8 cellular contexts compared by ENCODE assay signal in the genomic region with DNA sequence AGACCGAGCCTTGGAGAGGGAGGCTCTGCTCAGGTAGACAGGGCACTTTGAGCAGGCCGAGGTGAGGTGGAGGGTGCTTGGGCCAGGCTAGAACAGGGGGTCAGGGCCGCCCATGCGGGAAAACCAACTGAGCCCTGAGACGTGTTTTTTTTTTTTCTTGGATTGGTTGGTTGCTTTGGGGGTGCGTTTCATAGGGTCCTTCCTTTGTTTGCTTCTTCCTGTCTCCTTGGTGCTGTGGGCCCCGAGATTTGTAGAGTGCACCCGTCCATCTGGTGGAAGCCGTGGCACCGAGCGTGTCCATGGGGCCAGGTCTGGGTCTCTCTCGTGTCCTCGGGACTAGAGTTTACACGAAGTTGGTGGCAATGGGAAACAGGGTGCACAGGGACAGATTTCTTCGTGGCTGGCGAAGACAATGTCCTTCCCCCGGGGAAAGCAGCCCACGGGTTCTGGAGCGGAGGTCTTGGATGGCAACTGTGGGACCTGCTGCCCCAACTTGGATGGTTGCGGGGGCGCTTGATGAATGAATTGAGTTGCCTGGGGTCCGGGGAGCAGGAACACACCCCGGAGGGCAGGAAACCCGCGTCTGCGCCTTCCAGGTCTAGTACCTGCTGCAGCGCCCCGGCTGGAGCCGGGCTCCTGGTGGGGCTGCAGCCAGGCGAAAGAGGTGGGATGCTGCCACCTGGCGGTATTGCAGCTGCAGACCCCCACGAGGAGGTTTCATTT.
DNase-seq lines count a peak whose midpoint lies in the region; ATAC-seq, FAIRE-seq and TF ChIP-seq lines count a peak whose summit lies in the region.
"Not testable (repeated sequence)": the region's sequence is repeated elsewhere in the genome, so short reads cannot be mapped to it uniquely, and the experiment has no call there.

No MANE protein-coding gene starts in this region.

- not testable (repeated sequence) for H3K4me3 ChIP-seq in HCT116 (replicated peaks in 1 of 2; ENCODE audit: low read depth in 1 of 2, low read length in 2 of 2); MG63; HepG2 (replicated peaks in 1 of 3; ENCODE audit: insufficient read depth in 1 of 3, low read depth in 2 of 3, low read length in 3 of 3)

- not testable (repeated sequence) for H3K4me1 Mint-ChIP-seq in chondrocyte (ENCODE audit: low read depth)

- not testable (repeated sequence) for ATAC-seq in HCT116; stimulated activated naive CD8-positive, alpha-beta T cell treated with anti-CD3 and anti-CD28 coated beads, Interleukin-15, Interleukin-2, amounts not matched to agents 100 U/mL and 50 U/mL, for 24 hours
- peak; percentile 83 for ATAC-seq in HepG2

- FAIRE-seq in HepG2 (lab: Jason Lieb, UNC): not testable (repeated sequence)

- not testable (repeated sequence) for TF ChIP-seq EP300 in HepG2 (IDR thresholded peaks at IDR 0.05; ENCODE audit: low read depth in 2 of 2, low read length in 2 of 2); HepG2 (CRISPR knock-in tag; IDR thresholded peaks at IDR 0.05; ENCODE audit: borderline replicate concordance)

- POLR2A ChIA-PET in HCT116 (lab: Charles Lee); HepG2 (lab: Yijun Ruan, JAX): not testable (repeated sequence)

- H3K4me1 ChIP-seq in HCT116 (ENCODE audit: control insufficient read depth in 1 of 2, insufficient read depth in 2 of 2, low read length in 2 of 2); HepG2 (ENCODE audit: insufficient read depth, low read length): not testable (repeated sequence)

- peak; percentile 68 for DNase-seq in Daoy (ENCODE audit: low read depth)
- not testable (repeated sequence) for DNase-seq in HCT116 (ENCODE audit: low read depth, low spot score); HepG2 (ENCODE audit: low spot score)
- peak; percentile 58 for DNase-seq in MG63
- DNase-seq in RPMI8226: peak; percentile 81
- DNase-seq in activated CD4-positive, alpha-beta T cell treated with anti-CD3 and anti-CD28 coated beads, Interleukin-2, amount 50 U/mL, for 48 hours: peak; percentile 21 to 23
- DNase-seq in chondrocyte (ENCODE audit: low spot score): peak; percentile 95
- peak; percentile 60 for DNase-seq in stimulated activated naive CD8-positive, alpha-beta T cell treated with anti-CD3 and anti-CD28 coated beads, Interleukin-15, Interleukin-2, amounts not matched to agents 100 U/mL and 50 U/mL, for 24 hours

- H2AFZ ChIP-seq in HCT116 (ENCODE audit: low read depth, low read length, poor library complexity, severe bottlenecking); HepG2 (ENCODE audit: low read length): not testable (repeated sequence)

- not testable (repeated sequence) for H3K9ac ChIP-seq in HCT116 (ENCODE audit: low read length); HepG2 (ENCODE audit: insufficient read depth, low read depth, low read length)

- not testable (repeated sequence) for H3K27me3 Mint-ChIP-seq in chondrocyte (ENCODE audit: low read depth)

- peak in 2 of 3 experiments; percentile 35 to 48; a peak in 3 of 6 replicates for TF ChIP-seq CTCF in HCT116 (IDR thresholded peaks at IDR 0.05 in 2 of 3, conservative IDR thresholded peaks at IDR 0.05 in 1 of 3; ENCODE audit: borderline replicate concordance in 1 of 3, insufficient read depth in 1 of 3, low read depth in 2 of 3, low read length in 2 of 3)
- not testable (repeated sequence) for TF ChIP-seq CTCF in chondrocyte (IDR thresholded peaks at IDR 0.05); HepG2 (CRISPR knock-in tag; IDR thresholded peaks at IDR 0.05)

- not testable (repeated sequence) for H3K36me3 ChIP-seq in HCT116 (ENCODE audit: control insufficient read depth in 1 of 2, insufficient read depth in 2 of 2, low read length in 2 of 2); MG63; HepG2 (replicated peaks in 1 of 2; ENCODE audit: control insufficient read depth in 1 of 2, insufficient read depth in 2 of 2, low read length in 2 of 2)

- not testable (repeated sequence) for H3K36me3 Mint-ChIP-seq in chondrocyte (ENCODE audit: low read depth)

- H3K9me3 Mint-ChIP-seq in chondrocyte (ENCODE audit: low read depth): peaks cover 41% of the 10 kb centered on the region

- H3K27me3 ChIP-seq in HCT116 (ENCODE audit: insufficient read depth, low read length); MG63; HepG2 (ENCODE audit: control insufficient read depth in 1 of 2, insufficient read depth in 2 of 2, low read length in 2 of 2): not testable (repeated sequence)

- not testable (repeated sequence) for H3K27ac Mint-ChIP-seq in chondrocyte (ENCODE audit: unreplicated experiment)

- TF ChIP-seq POLR2A in HCT116 (IDR thresholded peaks at IDR 0.05; ENCODE audit: borderline replicate concordance, extremely low read depth, insufficient read depth, insufficient read length); HepG2 (IDR thresholded peaks at IDR 0.05; ENCODE audit: insufficient read depth in 1 of 2, low read depth in 2 of 2, low read length in 2 of 2): not testable (repeated sequence)

- RAD21 ChIA-PET in HCT116 (lab: Charles Lee; ENCODE audit: low non-redundant PET in 1 of 2, low total read pairs in 2 of 2, uncharacterized antibody in 2 of 2, unreplicated experiment in 2 of 2): not testable (repeated sequence)

- not testable (repeated sequence) for H4K20me1 ChIP-seq in HCT116 (ENCODE audit: insufficient read depth); HepG2 (ENCODE audit: insufficient read depth, low read length)

- not testable (repeated sequence) for BruUV-seq in HCT116 (replicated peaks; lab: Mats Ljungman, UMichigan); HepG2 (replicated peaks; lab: Mats Ljungman, UMichigan)

- not testable (repeated sequence) for H3K4me2 ChIP-seq in HCT116 (ENCODE audit: low read length); HepG2 (ENCODE audit: low read depth, low read length)

- not testable (repeated sequence) for TF ChIP-seq RAD21 in HCT116 (IDR thresholded peaks at IDR 0.05; ENCODE audit: low read depth); HepG2 (CRISPR knock-in tag; IDR thresholded peaks at IDR 0.05)

- H3K9me2 ChIP-seq in HCT116 (ENCODE audit: insufficient read depth): not testable (repeated sequence)

- H3K4me3 Mint-ChIP-seq in chondrocyte (ENCODE audit: unreplicated experiment): not testable (repeated sequence)

- H3K79me2 ChIP-seq in HCT116 (ENCODE audit: insufficient read depth, low read length); HepG2 (ENCODE audit: insufficient read depth, low read length): not testable (repeated sequence)

- in situ Hi-C loops in HepG2 (cut with HindIII; ENCODE audit: extremely low pct_ligation_motif_present, low pct_unique_long_range_greater_than_20kb): not testable (repeated sequence)

- not testable (repeated sequence) for H3K9me3 ChIP-seq in HCT116 (ENCODE audit: control insufficient read depth in 1 of 2, insufficient read depth in 1 of 2, low read depth in 1 of 2, low read length in 2 of 2); MG63
- H3K9me3 ChIP-seq in HepG2 (ENCODE audit: low read length): peaks cover 31% of the 10 kb centered on the region

- intact Hi-C loops in HCT116 (cut with micrococcal nuclease); HepG2 (cut with micrococcal nuclease; ENCODE audit: unreplicated experiment): not testable (repeated sequence)

- WGBS in HepG2 (ENCODE audit: low lambda C conversion rate): 36% methylated on average over 30 of the region's 32 CpGs

- CTCF ChIA-PET in HCT116 (lab: Charles Lee); HepG2 (lab: Yijun Ruan, JAX; ENCODE audit: low intra/inter-chr PET ratio, low total read pairs): not testable (repeated sequence)

- not testable (repeated sequence) for H3K27ac ChIP-seq in HCT116 (ENCODE audit: low read depth, low read length); HepG2 (ENCODE audit: extremely low read length, insufficient read depth, low read length)

TF ChIP-seq in HepG2, 621 proteins besides CTCF, POLR2A, EP300 and RAD21:
- peak; percentile 51 for TF ChIP-seq STAG1 (CRISPR knock-in tag; IDR thresholded peaks at IDR 0.05)
